8 cellular contexts compared by ENCODE assay signal in the genomic region with DNA sequence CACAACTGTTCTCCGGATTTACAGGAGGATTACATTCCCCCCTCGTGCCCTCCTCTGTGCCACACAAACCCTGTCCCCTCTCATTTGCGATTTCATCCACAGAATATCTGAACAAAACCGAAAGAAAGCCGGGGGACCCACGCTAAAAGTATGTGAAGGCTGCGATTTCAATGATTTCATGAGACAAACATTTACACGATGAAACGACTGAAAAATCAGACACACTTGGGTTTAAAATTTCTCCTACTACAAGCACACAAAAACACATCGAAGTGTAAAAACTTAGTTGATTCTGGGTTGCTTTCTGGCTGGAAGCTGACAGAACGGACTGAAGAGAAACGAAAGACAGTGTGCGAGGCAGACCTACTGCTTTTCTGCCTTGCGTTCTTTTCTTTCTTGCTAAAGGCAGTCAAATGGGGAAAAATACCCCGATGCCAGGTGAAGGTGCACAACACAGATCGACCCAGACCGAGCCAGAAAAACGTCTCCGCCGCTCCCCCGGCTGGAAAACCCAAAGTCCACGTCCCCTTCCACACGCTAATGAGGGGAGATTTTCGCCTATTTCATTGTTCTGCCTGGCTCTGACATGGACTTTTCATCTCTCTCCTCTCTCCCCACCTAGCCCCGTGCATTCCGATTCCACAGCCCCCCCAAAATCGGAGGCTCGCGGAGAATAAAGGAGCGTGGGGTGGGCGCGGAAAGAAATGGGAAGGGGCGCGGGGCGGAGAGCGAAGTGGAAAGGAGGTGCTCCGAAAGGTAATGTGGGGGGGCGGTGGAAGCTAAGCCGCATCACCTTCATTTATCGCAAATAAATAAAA. TPM values are rescaled to one million over a fixed set of nuclear protein-coding genes. Genes with fewer than 3 reads are reported as not detected.
DNase-seq lines count a peak whose midpoint lies in the region; ATAC-seq, FAIRE-seq and TF ChIP-seq lines count a peak whose summit lies in the region.

No MANE protein-coding gene starts in this region.

- intact Hi-C loops in CD8-positive, alpha-beta T cell (cut with DNase I, micrococcal nuclease), result loop anchor here (1.0 to 10.0 kb wide), 12 partner anchors 9 to 1236 kb away; a partner anchor contains a TSS
- intact Hi-C loops in K562 (cut with micrococcal nuclease) (loop anchor here (1.0 to 10.0 kb wide), 7 partner anchors 111 to 548 kb away; no protein-coding TSS in a partner anchor), sciatic nerve (cut with DNase I) (loop anchor here (5.0 kb wide), 1 partner anchor 386 kb away; no protein-coding TSS in a partner anchor)

- peak in 3 of 7 experiments; percentile 26 to 57 (median 28) for DNase-seq in CD8-positive, alpha-beta T cell
- DNase-seq in RPMI7951 (ENCODE audit: low read depth), result peak; percentile 47
- peak; percentile 33 to 64 (median 50) for DNase-seq in K562 (ENCODE audit: extremely low read depth in 1 of 4, low spot score in 3 of 4)
- no peak for DNase-seq in sciatic nerve (ENCODE audit: low spot score)
- DNase-seq in GDM1 (lab: John Stamatoyannopoulos, UW), result no peak

- H3K4me1 Mint-ChIP-seq in CD8-positive, alpha-beta T cell (ENCODE audit: low read depth), result peaks cover 55% of the 10 kb centered on the region

- peak overlapping the region; percentile 90 for H3K4me2 ChIP-seq in K562 (ENCODE audit: insufficient read depth, low read length)

- peak overlapping the region; percentile 76 for H2AFZ ChIP-seq in K562 (ENCODE audit: low read depth, low read length)

- H3K27ac Mint-ChIP-seq in CD8-positive, alpha-beta T cell, result peak overlapping the region; percentile 96

- H3K4me3 Mint-ChIP-seq in CD8-positive, alpha-beta T cell, result peak overlapping the region; percentile 98

- no peaks in the 10 kb centered on the region for H3K27me3 ChIP-seq in CD8-positive, alpha-beta T cell (ENCODE audit: insufficient read depth, low read length)
- H3K27me3 ChIP-seq in K562 (ENCODE audit: control insufficient read depth in 2 of 2, insufficient read depth in 2 of 2, low read length in 2 of 2) (peaks cover 6 to 30% of the 10 kb centered on the region in 2 experiments; a peak in 4 of 5 replicates), iPS-18a (ENCODE audit: control insufficient read depth, insufficient read depth, low read length) (peaks cover 40% of the 10 kb centered on the region)

- TF ChIP-seq CTCF in CD8-positive, alpha-beta T cell (IDR thresholded peaks at IDR 0.05), result no peak
- no peak for TF ChIP-seq CTCF in HEK293 (tag by site-specific recombination; IDR thresholded peaks at IDR 0.05)
- no peak for TF ChIP-seq CTCF in K562 (IDR thresholded peaks at IDR 0.05 in 2 of 3, conservative IDR thresholded peaks at IDR 0.05 in 1 of 3; ENCODE audit: insufficient read depth in 2 of 3, low read depth in 1 of 3, low read length in 3 of 3)

- no peaks in the 10 kb centered on the region for H4K20me1 ChIP-seq in K562 (replicated peaks; ENCODE audit: control insufficient read depth, insufficient read depth, low read length)

- no peaks in the 10 kb centered on the region for H3K9me3 ChIP-seq in CD8-positive, alpha-beta T cell (ENCODE audit: low read length)
- no peaks in the 10 kb centered on the region for H3K9me3 ChIP-seq in HEK293 (ENCODE audit: control insufficient read depth, insufficient read depth, low read depth, low read length)
- no peaks in the 10 kb centered on the region for H3K9me3 ChIP-seq in K562 (replicated peaks; ENCODE audit: control insufficient read depth, insufficient read depth, low read depth, low read length)
- no peaks in the 10 kb centered on the region for H3K9me3 ChIP-seq in iPS-18a (ENCODE audit: control insufficient read depth, low read depth, low read length)

- H3K27ac ChIP-seq in CD8-positive, alpha-beta T cell (ENCODE audit: low read depth, low read length), result peak overlapping the region; percentile 62
- 0 out of 2 replicates have a peak overlapping the region, but pooled peaks have one; percentile 0 for H3K27ac ChIP-seq in HEK293 (ENCODE audit: extremely low read depth, low read depth, low read length)
- peak overlapping the region; percentile 62 for H3K27ac ChIP-seq in K562 (ENCODE audit: extremely low read depth, low read depth, low read length)
- no peak overlapping the region for H3K27ac ChIP-seq in iPS-18a (ENCODE audit: low read length)

- TF ChIP-seq POLR2A in K562 (conservative IDR thresholded peaks at IDR 0.05), result no peak

- no peak for TF ChIP-seq EP300 in K562 (IDR thresholded peaks at IDR 0.05; ENCODE audit: low read length)

- in situ Hi-C loops in K562 (cut with MboI), result no loop called here

- FAIRE-seq in K562 (lab: Jason Lieb, UNC), result peak; percentile 86

- no peak for ATAC-seq in CD8-positive, alpha-beta T cell
- peak; percentile 60 for ATAC-seq in K562
- peak; percentile 44 for ATAC-seq in sciatic nerve
- ATAC-seq in HG03095 (IDR thresholded peaks at IDR 0.05; ENCODE audit: unreplicated experiment), result no peak

- CTCF ChIA-PET in CD8-positive, alpha-beta T cell (lab: Charles Lee), result interaction anchor here (0.6 to 2.7 kb wide), 3 partner anchors 8 to 130 kb away, joined by 3 to 10 read pairs (median 3); no protein-coding TSS in a partner anchor
- CTCF ChIA-PET in HEK293 (lab: Yijun Ruan, JAX), result no interaction called here
- CTCF ChIA-PET in K562 (lab: Yijun Ruan, JAX; ENCODE audit: low intra/inter-chr PET ratio), result interaction anchor here (1.0 to 2.3 kb wide), 3 partner anchors 208 to 550 kb away, joined by 3 to 17 read pairs (median 4); no protein-coding TSS in a partner anchor

- POLR2A ChIA-PET in CD8-positive, alpha-beta T cell (lab: Charles Lee), result interaction anchor here (1.0 to 2.9 kb wide), 2 partner anchors 9 kb away, joined by 4 to 18 read pairs; no protein-coding TSS in a partner anchor
- POLR2A ChIA-PET in HEK293 (lab: Yijun Ruan, JAX) (no interaction called here), K562 (lab: Yijun Ruan, JAX) (interaction anchor here (0.8 to 1.8 kb wide), 4 partner anchors 9 to 183 kb away, joined by 3 to 7 read pairs (median 3); no protein-coding TSS in a partner anchor)

- H3K4me3 ChIP-seq in CD8-positive, alpha-beta T cell (ENCODE audit: low read depth, low read length), result peak overlapping the region; percentile 73
- H3K4me3 ChIP-seq in HEK293 (ENCODE audit: low read depth, low read length), result peak overlapping the region; percentile 71
- H3K4me3 ChIP-seq in K562, result peak overlapping the region; percentile 55
- peak overlapping the region; percentile 88 for H3K4me3 ChIP-seq in iPS-18a (ENCODE audit: low read length)

- BruUV-seq in K562 (replicated peaks; lab: Mats Ljungman, UMichigan), result no TSS peak

- H3K36me3 Mint-ChIP-seq in CD8-positive, alpha-beta T cell, result peaks cover 18% of the 10 kb centered on the region

- no peaks in the 10 kb centered on the region for H3K9me3 Mint-ChIP-seq in CD8-positive, alpha-beta T cell

- H3K79me2 ChIP-seq in K562 (ENCODE audit: control insufficient read depth, insufficient read depth, low read length), result peaks cover 28% of the 10 kb centered on the region

- H3K27me3 Mint-ChIP-seq in CD8-positive, alpha-beta T cell (ENCODE audit: low read depth), result peaks cover 2% of the 10 kb centered on the region

- peak in 1 of 2 experiments; percentile 8; a peak in 1 of 4 replicates for TF ChIP-seq RAD21 in K562 (CRISPR knock-in tag; conservative IDR thresholded peaks at IDR 0.05 in 1 of 2, IDR thresholded peaks at IDR 0.05 in 1 of 2)

- H3K4me1 ChIP-seq in CD8-positive, alpha-beta T cell (ENCODE audit: insufficient read depth, low read length), result peaks cover 40% of the 10 kb centered on the region
- H3K4me1 ChIP-seq in HEK293 (ENCODE audit: control insufficient read depth, insufficient read depth, low read length), result 0 out of 2 replicates have a peak, but pooled peaks cover 3% of the 10 kb centered on the region
- peaks cover 14 to 15% of the 10 kb centered on the region in 2 experiments; a peak in 4 of 5 replicates for H3K4me1 ChIP-seq in K562 (replicated peaks in 1 of 2; ENCODE audit: control insufficient read depth in 2 of 2, insufficient read depth in 2 of 2, low read length in 2 of 2)
- H3K4me1 ChIP-seq in iPS-18a (ENCODE audit: control insufficient read depth, low read depth, low read length), result peaks cover 15% of the 10 kb centered on the region

- no peaks in the 10 kb centered on the region for H3K9me1 ChIP-seq in K562 (ENCODE audit: control insufficient read depth, insufficient read depth, low read length)

- H3K9ac ChIP-seq in K562 (ENCODE audit: insufficient read depth in 1 of 2, low read depth in 2 of 2, low read length in 2 of 2), result peak overlapping the region; percentile 70 to 93
- peak overlapping the region; percentile 71 for H3K9ac ChIP-seq in iPS-18a (ENCODE audit: low read length)

- under 1% methylated on average over 36 of the region's 40 CpGs for WGBS in K562 (ENCODE audit: insufficient coverage, low coverage, missing lambda C conversion rate)

- H3K36me3 ChIP-seq in CD8-positive, alpha-beta T cell (ENCODE audit: insufficient read depth, low read length), result no peaks in the 10 kb centered on the region
- no peaks in the 10 kb centered on the region for H3K36me3 ChIP-seq in HEK293 (ENCODE audit: control insufficient read depth in 2 of 2, insufficient read depth in 1 of 2, low read length in 2 of 2)
- H3K36me3 ChIP-seq in K562 (ENCODE audit: control insufficient read depth, insufficient read depth, low read length), result no peaks in the 10 kb centered on the region
- no peaks in the 10 kb centered on the region for H3K36me3 ChIP-seq in iPS-18a (ENCODE audit: control insufficient read depth, low read depth, low read length)

RNA-seq across cellular contexts. Expression of a gene that starts 1.1 kb away (rescaled TPM):
- total RNA-seq in CD8-positive, alpha-beta T cell, result 10 to 100 TPM; 19.8 to 21.3 TPM
- 7.5 and 8.3 TPM in 2 replicates for total RNA-seq in RPMI7951 (2014; rRNA removed; shearing (Covaris generic))
- total RNA-seq in K562 (2011; cell fraction: chromatin; rRNA removed; ENCODE audit: low replicate concordance), result 51.9 and 59.2 TPM in 2 replicates
- total RNA-seq in K562 (2011; cell fraction: nucleolus; rRNA removed), result 15.1 and 17.3 TPM in 2 replicates
- 16.6 and 21.8 TPM in 2 replicates for total RNA-seq in K562 (2011; cell fraction: nucleoplasm; rRNA removed)
- total RNA-seq in K562 (2014; rRNA removed) (3.8 and 5.7 TPM in 2 replicates), K562 (2014; rRNA removed; fragmentation: Illumina TruSeq; extraction: Trizol) (5.4 and 5.5 TPM in 2 replicates), K562 (2015; rRNA removed; fragmentation: Illumina TruSeq; extraction: Trizol) (3.9 and 4.4 TPM in 2 replicates), K562 (2021) (17.5 and 19.8 TPM in 2 replicates), sciatic nerve (65.2 TPM)
- polyA plus RNA-seq in K562 (2011; rRNA removed) (8.8 and 10.0 TPM in 2 replicates), K562 (2014; fragmentation: Illumina TruSeq; extraction: Trizol) (9.9 and 10.1 TPM in 2 replicates), K562 (2014; fragmentation: Nextera tagmentation; extraction: Ambion mirVana) (1 to 10 TPM in 1 of 2 experiments, under 1 TPM in 1; 0.69 to 1.6 TPM), K562 (2014; rRNA removed) (5.1 and 5.5 TPM in 2 replicates)
- polyA plus RNA-seq in K562 (2011; cell fraction: cytosol; rRNA removed), result 6.5 and 10.7 TPM in 2 replicates
- 15.6 and 30.0 TPM in 2 replicates for polyA plus RNA-seq in K562 (2011; cell fraction: nucleus; rRNA removed)
- polyA plus RNA-seq in K562 (2012), result 4.7 and 7.4 TPM in 2 replicates
- 31.9 and 34.7 TPM in 2 replicates for polyA minus RNA-seq in K562 (2011; rRNA and poly(A)+ RNA removed)
- polyA minus RNA-seq in K562 (2011; cell fraction: cytosol; rRNA and poly(A)+ RNA removed), result 25.2 and 25.9 TPM in 2 replicates
- polyA minus RNA-seq in K562 (2011; cell fraction: nucleus; rRNA and poly(A)+ RNA removed), result 17.0 and 17.8 TPM in 2 replicates

RNA-seq across cellular contexts. Expression of a gene that starts 52.4 kb away (rescaled TPM):
- under 1 TPM; 0.43 to 0.97 TPM for total RNA-seq in CD8-positive, alpha-beta T cell
- total RNA-seq in RPMI7951 (2014; rRNA removed; shearing (Covaris generic)), result 2.4 and 3.5 TPM in 2 replicates
- total RNA-seq in K562 (2011; cell fraction: chromatin; rRNA removed; ENCODE audit: low replicate concordance), result 6.1 and 7.4 TPM in 2 replicates
- 3.2 and 6.0 TPM in 2 replicates for total RNA-seq in K562 (2011; cell fraction: nucleolus; rRNA removed)
- 4.2 and 10.6 TPM in 2 replicates for total RNA-seq in K562 (2011; cell fraction: nucleoplasm; rRNA removed)
- total RNA-seq in K562 (2014; rRNA removed) (1.5 and 1.7 TPM in 2 replicates), K562 (2014; rRNA removed; fragmentation: Illumina TruSeq; extraction: Trizol) (1.3 and 2.5 TPM in 2 replicates), K562 (2015; rRNA removed; fragmentation: Illumina TruSeq; extraction: Trizol) (2.6 and 2.9 TPM in 2 replicates), K562 (2021) (1.9 and 2.7 TPM in 2 replicates), sciatic nerve (19.1 TPM)
- polyA plus RNA-seq in K562 (2011; rRNA removed) (6.8 and 8.3 TPM in 2 replicates), K562 (2014; fragmentation: Illumina TruSeq; extraction: Trizol) (2.0 and 2.2 TPM in 2 replicates), K562 (2014; fragmentation: Nextera tagmentation; extraction: Ambion mirVana) (1 to 10 TPM; 1.1 to 1.2 TPM), K562 (2014; rRNA removed) (2.4 and 3.7 TPM in 2 replicates)
- polyA plus RNA-seq in K562 (2011; cell fraction: cytosol; rRNA removed), result 3.7 and 8.3 TPM in 2 replicates
- 10.0 and 17.3 TPM in 2 replicates for polyA plus RNA-seq in K562 (2011; cell fraction: nucleus; rRNA removed)
- 2.7 and 4.5 TPM in 2 replicates for polyA plus RNA-seq in K562 (2012)
- polyA minus RNA-seq in K562 (2011; rRNA and poly(A)+ RNA removed), result 3.8 and 6.3 TPM in 2 replicates
- polyA minus RNA-seq in K562 (2011; cell fraction: cytosol; rRNA and poly(A)+ RNA removed), result 1.6 and 3.1 TPM in 2 replicates
- 4.4 and 4.6 TPM in 2 replicates for polyA minus RNA-seq in K562 (2011; cell fraction: nucleus; rRNA and poly(A)+ RNA removed)

Comparison
In these comparisons a context has a peak if more than half of its experiments do, and no peak if none do; other contexts are left out.
1. ATAC-seq: peak in K562 (single experiment) and sciatic nerve (single experiment); none in CD8-positive, alpha-beta T cell (single experiment) and HG03095 (single experiment).
2. DNase-seq: peak in RPMI7951 (single experiment) and K562 (4 of 4); none in sciatic nerve (single experiment) and GDM1 (single experiment).
3. Peak in every context shown above with its lines, with median percentiles within 50 percentile points of each other: H3K4me3 ChIP-seq.